Comparison of ENCODE assay signal across 27 cellular contexts in the genomic region with DNA sequence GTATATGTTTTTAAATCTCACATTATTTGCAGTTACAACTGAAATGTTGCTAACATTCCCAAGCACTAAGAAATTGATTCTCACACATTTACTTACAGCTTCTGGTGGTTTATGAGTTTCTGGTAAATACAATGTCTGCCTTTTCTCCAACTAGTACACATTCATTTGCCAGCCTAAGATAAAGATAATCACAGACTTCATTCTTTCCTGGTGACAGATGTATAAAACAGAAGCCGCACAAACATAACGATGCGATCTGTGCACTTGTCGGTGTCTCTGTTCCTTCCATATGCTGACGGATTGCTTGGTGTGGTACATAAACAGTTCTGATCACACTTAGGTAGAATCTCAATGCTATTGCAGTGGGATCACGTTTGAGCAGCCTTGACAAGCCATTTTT.
"Had no signal": no experiment of that assay in that cellular context is flagged by ENCODE, and none has a peak within 500 bp of the region (broad histone marks: within the 10 kb centered on the region; RNA-seq: fewer than 3 reads in every experiment).

No MANE protein-coding gene starts in this region.

- H3K9ac ChIP-seq: neural progenitor cell, parathyroid adenoma had no signal

- H3K4me2 ChIP-seq: hepatocyte, neural progenitor cell had no signal

- H3K4me1 ChIP-seq: esophagus muscularis mucosa, foreskin keratinocyte, gastroesophageal sphincter, heart left ventricle, left lung, neural progenitor cell, parathyroid adenoma, right lobe of liver, thyroid gland had no signal

- H3K27ac Mint-ChIP-seq: dendritic cell treated with granulocyte-macrophage colony-stimulating factor and Interleukin-4, amounts not matched to agents 40 ng/mL and 50 ng/mL, for 4 days; endodermal cell; naive thymus-derived CD4-positive, alpha-beta T cell; nephron; neural progenitor cell; progenitor cell of endocrine pancreas had no signal

- H2AFZ ChIP-seq: hepatocyte, neural progenitor cell, parathyroid adenoma had no signal

- H3K27ac ChIP-seq: esophagus muscularis mucosa, foreskin keratinocyte, gastroesophageal sphincter, heart left ventricle, hepatocyte, left lung, neural progenitor cell, parathyroid adenoma, right lobe of liver, stomach, thyroid gland had no signal

- H3K36me3 Mint-ChIP-seq: naive thymus-derived CD4-positive, alpha-beta T cell; neural progenitor cell had no signal

- H3K4me1 Mint-ChIP-seq: endodermal cell; naive thymus-derived CD4-positive, alpha-beta T cell; nephron; neural progenitor cell had no signal

- DNase-seq: effector CD8-positive, alpha-beta T cell; endodermal cell; foreskin keratinocyte; heart left ventricle; left cardiac atrium; left lung; mesendoderm; midbrain; naive thymus-derived CD4-positive, alpha-beta T cell; right lobe of liver; small intestine; stimulated activated CD4-positive, alpha-beta T cell treated with anti-CD3 and anti-CD28 coated beads, Interleukin-12 subunit alpha, Interleukin-12 subunit beta, amount 100 ng/mL, for 4 hours; stimulated activated CD4-positive, alpha-beta T cell treated with anti-CD3 and anti-CD28 coated beads, Interleukin-1b, Interleukin-23, amount 100 ng/mL, for 48 hours; stimulated activated CD4-positive, alpha-beta T cell treated with anti-CD3 and anti-CD28 coated beads, Interleukin-4, amount 100 ng/mL, for 1 hour; stimulated activated CD8-positive, alpha-beta memory T cell treated with anti-CD3 and anti-CD28 coated beads, Interleukin-4, amount 100 ng/mL, for 48 hours; stimulated activated naive CD4-positive, alpha-beta T cell treated with Interleukin-2 at 50 U/mL for 16 hours; stomach; thyroid gland; trophoblast cell had no signal

- H3K27me3 ChIP-seq: esophagus muscularis mucosa, foreskin keratinocyte, gastroesophageal sphincter, heart left ventricle, hepatocyte, left lung, neural progenitor cell, right lobe of liver, stomach, thyroid gland had no signal

- H3K79me2 ChIP-seq: hepatocyte, parathyroid adenoma had no signal

- H3K27me3 Mint-ChIP-seq: progenitor cell of endocrine pancreas had no signal

- ATAC-seq: foreskin keratinocyte; gastroesophageal sphincter; heart left ventricle; left cardiac atrium; left lung; naive thymus-derived CD4-positive, alpha-beta T cell; right lobe of liver had no signal

- H3K9me3 Mint-ChIP-seq: endodermal cell, nephron, neural progenitor cell had no signal

- H3K36me3 ChIP-seq: esophagus muscularis mucosa, gastroesophageal sphincter, heart left ventricle, left lung, neural progenitor cell, right lobe of liver, stomach, thyroid gland had no signal

- H3K4me3 ChIP-seq: esophagus muscularis mucosa, gastroesophageal sphincter, heart left ventricle, hepatocyte, left lung, neural progenitor cell, right lobe of liver, stomach, thyroid gland had no signal

- H3K4me3 Mint-ChIP-seq: dendritic cell treated with granulocyte-macrophage colony-stimulating factor and Interleukin-4, amounts not matched to agents 40 ng/mL and 50 ng/mL, for 4 days; endodermal cell; naive thymus-derived CD4-positive, alpha-beta T cell; nephron; neural progenitor cell had no signal

- H3K9me3 ChIP-seq: esophagus muscularis mucosa, heart left ventricle, left lung, right lobe of liver, thyroid gland had no signal
